ENCODE assay signal across 16 cellular contexts in the genomic region with DNA sequence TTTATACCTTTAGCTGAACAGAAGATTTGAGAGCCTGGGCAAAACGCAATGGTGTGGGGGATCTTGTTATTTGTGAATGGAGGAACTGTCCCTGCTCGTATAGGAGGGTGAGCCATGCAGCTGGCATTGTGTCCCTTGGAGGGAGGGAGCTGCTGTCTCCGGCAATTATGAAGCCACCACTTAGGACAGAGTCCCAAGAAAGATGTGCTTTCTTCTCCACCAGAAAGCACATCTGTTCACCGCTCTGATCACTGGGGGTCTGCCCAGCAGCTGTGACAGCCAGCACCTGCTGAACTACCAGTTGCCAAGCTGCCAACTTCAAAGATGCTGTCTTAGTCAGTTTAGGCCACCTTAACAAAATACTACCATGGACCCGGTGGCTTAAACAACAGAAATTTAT.
DNase-seq lines count a peak whose midpoint lies in the region; ATAC-seq and TF ChIP-seq lines count a peak whose summit lies in the region.
"Had no signal": no experiment of that assay in that cellular context is flagged by ENCODE, and none has a peak within 500 bp of the region (broad histone marks: within the 10 kb centered on the region; RNA-seq: fewer than 3 reads in every experiment).

No MANE protein-coding gene starts in this region.

- no peaks in the 10 kb centered on the region for H3K27me3 ChIP-seq in CD4-positive, alpha-beta T cell (ENCODE audit: control insufficient read depth, insufficient read depth, low read length)
- H3K27me3 ChIP-seq: BE2C, pancreas had no signal

- POLR2A ChIA-PET in CD4-positive, alpha-beta T cell (lab: Charles Lee), result no interaction called here

- H3K27ac Mint-ChIP-seq in CD4-positive, alpha-beta T cell, result peak overlapping the region; percentile 38
- H3K27ac Mint-ChIP-seq in IgD-negative memory B cell (peak overlapping the region in 2 of 3 donors; percentile 10 to 62), chondrocyte (ENCODE audit: unreplicated experiment) (no peak overlapping the region)
- H3K27ac Mint-ChIP-seq: activated naive CD4-positive, alpha-beta T cell treated with anti-CD3 and anti-CD28 coated beads, Interleukin-2, amount 10 ng/mL, durations not matched to agents 7 days and 5 days; effector memory CD8-positive, alpha-beta T cell had no signal

- ATAC-seq in CD4-positive, alpha-beta T cell (ENCODE audit: poor library complexity), result no peak
- ATAC-seq in activated CD4-positive, CD25-positive, alpha-beta regulatory T cell treated with anti-CD3 and anti-CD28 coated beads, Interleukin-2, amount 50 U/mL, for 24 hours, result no peak
- ATAC-seq: effector memory CD8-positive, alpha-beta T cell had no signal

- no peaks in the 10 kb centered on the region for H3K9me3 ChIP-seq in CD4-positive, alpha-beta T cell (ENCODE audit: control insufficient read depth, low read length)
- H3K9me3 ChIP-seq: BE2C, pancreas had no signal

- CTCF ChIA-PET in CD4-positive, alpha-beta T cell (lab: Charles Lee), result interaction anchor here (1.1 kb wide), 1 partner anchor 182 kb away, joined by 3 read pairs; no protein-coding TSS in a partner anchor

- H3K9me3 Mint-ChIP-seq in CD4-positive, alpha-beta T cell, result no peaks in the 10 kb centered on the region
- H3K9me3 Mint-ChIP-seq in IgD-negative memory B cell (no peaks in the 10 kb centered on the region), chondrocyte (ENCODE audit: low read depth) (no peaks in the 10 kb centered on the region)
- H3K9me3 Mint-ChIP-seq: activated naive CD4-positive, alpha-beta T cell treated with anti-CD3 and anti-CD28 coated beads, Interleukin-2, amount 10 ng/mL, durations not matched to agents 7 days and 5 days; effector memory CD8-positive, alpha-beta T cell had no signal

- intact Hi-C loops in CD4-positive, alpha-beta T cell (cut with DNase I, micrococcal nuclease), result loop anchor here (2.0 to 10.0 kb wide), 3 partner anchors 169 to 1699 kb away; no protein-coding TSS in a partner anchor

- H3K27ac ChIP-seq in CD4-positive, alpha-beta T cell (ENCODE audit: low read depth, low read length), result no peak overlapping the region
- peak overlapping the region; percentile 9 for H3K27ac ChIP-seq in caudate nucleus (ENCODE audit: low read depth, low read length)
- H3K27ac ChIP-seq: GM23248, pancreas had no signal

- H3K36me3 Mint-ChIP-seq in CD4-positive, alpha-beta T cell (ENCODE audit: low read depth), result peaks cover 12% of the 10 kb centered on the region
- H3K36me3 Mint-ChIP-seq in IgD-negative memory B cell (peaks cover 2% of the 10 kb centered on the region), chondrocyte (ENCODE audit: low read depth) (no peaks in the 10 kb centered on the region)

- TF ChIP-seq CTCF in CD4-positive, alpha-beta T cell (IDR thresholded peaks at IDR 0.05), result no peak
- no peak for TF ChIP-seq CTCF in chondrocyte (IDR thresholded peaks at IDR 0.05)

- H3K4me3 Mint-ChIP-seq in CD4-positive, alpha-beta T cell, result no peak overlapping the region
- H3K4me3 Mint-ChIP-seq in IgD-negative memory B cell, result no peak overlapping the region
- H3K4me3 Mint-ChIP-seq in chondrocyte (ENCODE audit: unreplicated experiment), result no peak overlapping the region
- H3K4me3 Mint-ChIP-seq: activated naive CD4-positive, alpha-beta T cell treated with anti-CD3 and anti-CD28 coated beads, Interleukin-2, amount 10 ng/mL, durations not matched to agents 7 days and 5 days; effector memory CD8-positive, alpha-beta T cell had no signal

- peaks cover 37% of the 10 kb centered on the region for H3K4me1 Mint-ChIP-seq in CD4-positive, alpha-beta T cell (ENCODE audit: low read depth)
- H3K4me1 Mint-ChIP-seq in IgD-negative memory B cell, result peaks cover 12 to 13% (median 13%) of the 10 kb centered on the region in 3 donors
- peaks cover 4% of the 10 kb centered on the region for H3K4me1 Mint-ChIP-seq in chondrocyte (ENCODE audit: low read depth)

- no peak for DNase-seq in CD4-positive, alpha-beta T cell
- DNase-seq in caudate nucleus (lab: John Stamatoyannopoulos, UW) (peak in 14 of 61 donors; percentile 3 to 31 (median 14)), pons (ENCODE audit: low spot score) (peak; percentile 43), NCI-H526 (lab: John Stamatoyannopoulos, UW) (no peak), chondrocyte (ENCODE audit: low spot score) (no peak)
- no peak for DNase-seq in stimulated activated CD4-positive, alpha-beta T cell treated with anti-CD3 and anti-CD28 coated beads, Interleukin-12 subunit alpha, Interleukin-12 subunit beta, amount 100 ng/mL, for 4 hours
- DNase-seq: BE2C; effector memory CD8-positive, alpha-beta T cell; GM23248; NCI-H187 treated with DMSO at 0.1 percent for 48 hours; NCI-H510A; pancreas; small intestine had no signal

- no peaks in the 10 kb centered on the region for H3K27me3 Mint-ChIP-seq in CD4-positive, alpha-beta T cell
- H3K27me3 Mint-ChIP-seq in IgD-negative memory B cell, result no peaks in the 10 kb centered on the region
- H3K27me3 Mint-ChIP-seq in chondrocyte (ENCODE audit: low read depth), result no peaks in the 10 kb centered on the region
- H3K27me3 Mint-ChIP-seq: activated naive CD4-positive, alpha-beta T cell treated with anti-CD3 and anti-CD28 coated beads, Interleukin-2, amount 10 ng/mL, durations not matched to agents 7 days and 5 days; effector memory CD8-positive, alpha-beta T cell had no signal
